ENCODE assay signal across 18 cellular contexts in genomic region chr1:29690156-29690555, GRCh38.
DNase-seq lines count a peak whose midpoint lies in the region; ATAC-seq, FAIRE-seq and TF ChIP-seq lines count a peak whose summit lies in the region.
"Had no signal": no experiment of that assay in that cellular context is flagged by ENCODE, and none has a peak within 500 bp of the region (broad histone marks: within the 10 kb centered on the region; RNA-seq: fewer than 3 reads in every experiment).

No MANE protein-coding gene starts in this region.

- H3K27me3 Mint-ChIP-seq in type B pancreatic cell = peaks cover 49% of the 10 kb centered on the region

- H3K27me3 ChIP-seq in right cardiac atrium (ENCODE audit: control insufficient read depth, insufficient read depth) = no peaks in the 10 kb centered on the region

- H3K4me3 ChIP-seq in right cardiac atrium (ENCODE audit: low read length) = no peak overlapping the region
- H3K4me3 ChIP-seq in kidney (ENCODE audit: low read length in 2 of 2) = no peak overlapping the region
- H3K4me3 ChIP-seq: PC-9, SJCRH30 had no signal

- H3K9ac ChIP-seq in kidney (ENCODE audit: low read length in 2 of 2) = no peak overlapping the region

- no peaks in the 10 kb centered on the region for H3K4me1 ChIP-seq in right cardiac atrium (ENCODE audit: control insufficient read depth, insufficient read depth, low read length)
- no peaks in the 10 kb centered on the region for H3K4me1 ChIP-seq in kidney (ENCODE audit: control insufficient read depth in 1 of 2, insufficient read depth in 1 of 2, low read depth in 1 of 2, low read length in 2 of 2)

- intact Hi-C loops in cardiac septum (cut with DNase I) = no loop called here
- intact Hi-C loops in right cardiac atrium (cut with DNase I) = no loop called here
- intact Hi-C loops in kidney (cut with DNase I) = no loop called here

- no peak for FAIRE-seq in kidney (lab: Jason Lieb, UNC)

- no peak overlapping the region for H3K4me3 Mint-ChIP-seq in type B pancreatic cell

- H3K36me3 ChIP-seq in kidney (ENCODE audit: control insufficient read depth in 1 of 2, insufficient read depth in 2 of 2, low read length in 2 of 2) = no peaks in the 10 kb centered on the region
- H3K36me3 ChIP-seq: SJCRH30 had no signal

- H3K36me3 Mint-ChIP-seq in type B pancreatic cell = no peaks in the 10 kb centered on the region

- TF ChIP-seq CTCF in kidney (IDR thresholded peaks at IDR 0.05; ENCODE audit: borderline replicate concordance, extremely low read depth, insufficient read depth) = no peak
- TF ChIP-seq CTCF in type B pancreatic cell (conservative IDR thresholded peaks at IDR 0.05) = no peak

- DNase-seq in cardiac septum (ENCODE audit: low spot score) (peak; percentile 39), right cardiac atrium (no peak), NCI-H69 (lab: John Stamatoyannopoulos, UW) (peak; percentile 62), kidney (peak; percentile 49), type B pancreatic cell (ENCODE audit: extremely low spot score, unreplicated experiment) (peak; percentile 54), KG1 (lab: John Stamatoyannopoulos, UW) (no peak), SW480 (ENCODE audit: low spot score) (no peak), NCI-H1105 treated with DMSO at 0.1 percent for 48 hours (lab: John Stamatoyannopoulos, UW) (no peak)
- DNase-seq: DMS79, NCI-H187, NCI-H2107, NCI-H2227 treated with DMSO at 0.1 percent for 48 hours, NCI-H510A treated with DMSO at 0.1 percent for 48 hours, NCI-H82, PC-9, SJCRH30 had no signal

- H3K27ac ChIP-seq in right cardiac atrium (ENCODE audit: low read length) (no peak overlapping the region), kidney (ENCODE audit: low read depth in 2 of 2, low read length in 2 of 2) (no peak overlapping the region)
- H3K27ac ChIP-seq: C4-2B, PC-9, RWPE1, SJCRH30 had no signal

- H3K9me3 ChIP-seq in right cardiac atrium (ENCODE audit: control insufficient read depth, low read length) (no peaks in the 10 kb centered on the region), kidney (ENCODE audit: control insufficient read depth in 1 of 2, low read length in 2 of 2) (peaks cover 0 to 4% of the 10 kb centered on the region in 2 donors)
- H3K9me3 ChIP-seq: SJCRH30 had no signal

- H3K4me1 Mint-ChIP-seq in type B pancreatic cell (ENCODE audit: unreplicated experiment) = peaks cover 27% of the 10 kb centered on the region

- ATAC-seq in right cardiac atrium = no peak

- H3K27ac Mint-ChIP-seq in type B pancreatic cell = no peak overlapping the region

- peaks cover 8% of the 10 kb centered on the region for H3K9me3 Mint-ChIP-seq in type B pancreatic cell

- WGBS in right cardiac atrium = 54% methylated on average over 9 of the region's 9 CpGs

Comparison
In these comparisons a context has a peak if more than half of its experiments do, and no peak if none do; other contexts are left out.
1. DNase-seq: peak in cardiac septum (single experiment), NCI-H69 (single experiment), kidney (single experiment) and type B pancreatic cell (single experiment); none in right cardiac atrium (0 of 3), KG1 (single experiment), SW480 (single experiment) and NCI-H1105 treated with DMSO at 0.1 percent for 48 hours (single experiment).